Comparison of ENCODE assay signal across 8 cellular contexts in genomic region chr4:109433281-109434006, GRCh38. TPM values are rescaled to one million over a fixed set of nuclear protein-coding genes. Genes with fewer than 3 reads are reported as not detected.
DNase-seq lines count a peak whose midpoint lies in the region; ATAC-seq and TF ChIP-seq lines count a peak whose summit lies in the region.

Gene SEC24B (plus strand): TSS chr4:109433815. CDS start chr4:109433870, 55 bp downstream.

- peak within 1 kb of the TSS; percentile 86 for H3K4me3 Mint-ChIP-seq in activated T-cell treated with anti-CD3 and anti-CD28 coated beads, Interleukin-2, amount 50 U/mL, for 4 hours
- H3K4me3 Mint-ChIP-seq in naive B cell: peak within 1 kb of the TSS; percentile 73 to 95 (median 92)
- H3K4me3 Mint-ChIP-seq in stimulated activated naive B cell treated with anti-CD40 and anti-IgM and Interleukin-4, amounts not matched to agents 10 μg/mL and 1 μg/mL and 100 μg/mL, for 72 hours: peak within 1 kb of the TSS; percentile 81 to 83

- no peaks in the 10 kb centered on the region for H3K9me3 Mint-ChIP-seq in activated T-cell treated with anti-CD3 and anti-CD28 coated beads, Interleukin-2, amount 50 U/mL, for 4 hours
- no peaks in the 10 kb centered on the region for H3K9me3 Mint-ChIP-seq in naive B cell
- no peaks in the 10 kb centered on the region for H3K9me3 Mint-ChIP-seq in stimulated activated naive B cell treated with anti-CD40 and anti-IgM and Interleukin-4, amounts not matched to agents 10 μg/mL and 1 μg/mL and 100 μg/mL, for 72 hours

- H3K36me3 ChIP-seq in HUES64 (ENCODE audit: insufficient read depth, low read length) (no peaks in the 10 kb centered on the region; the same call in none of the 2 replicates), Panc1 (ENCODE audit: control insufficient read depth, insufficient read depth, low read length) (no peaks in the 10 kb centered on the region), esophagus squamous epithelium (peaks cover 0 to 11% (median 0%) of the 10 kb centered on the region in 3 donors)

- WGBS in HUES64: under 1% methylated on average over 87 of the region's 87 CpGs
- 0% methylated on average over 10 to 14 of the region's 87 CpGs for WGBS in esophagus squamous epithelium, 2 donors

- peaks cover 6% of the 10 kb centered on the region for H3K36me3 Mint-ChIP-seq in activated T-cell treated with anti-CD3 and anti-CD28 coated beads, Interleukin-2, amount 50 U/mL, for 4 hours (ENCODE audit: insufficient read depth)
- H3K36me3 Mint-ChIP-seq in naive B cell: no peaks in the 10 kb centered on the region
- peaks cover 0 to 2% of the 10 kb centered on the region in 2 donors for H3K36me3 Mint-ChIP-seq in stimulated activated naive B cell treated with anti-CD40 and anti-IgM and Interleukin-4, amounts not matched to agents 10 μg/mL and 1 μg/mL and 100 μg/mL, for 72 hours

- intact Hi-C loops in Panc1 (cut with micrococcal nuclease; ENCODE audit: unreplicated experiment): no loop called here
- intact Hi-C loops in esophagus squamous epithelium (cut with DNase I): loop anchor here (10.0 kb wide), 2 partner anchors 131 to 291 kb away; partner anchors contain the start of gene MCUB

- H3K27ac ChIP-seq in HUES64 (ENCODE audit: low read depth, low read length) (peak within 1 kb of the TSS; percentile 72), Panc1 (ENCODE audit: low read length) (peak within 1 kb of the TSS; percentile 84), esophagus squamous epithelium (peak within 1 kb of the TSS; percentile 92 to 97 (median 96))

- peak within 1 kb of the TSS; percentile 85 to 96 (median 94) for H3K27ac Mint-ChIP-seq in naive B cell
- H3K27ac Mint-ChIP-seq in stimulated activated naive B cell treated with anti-CD40 and anti-IgM and Interleukin-4, amounts not matched to agents 10 μg/mL and 1 μg/mL and 100 μg/mL, for 72 hours: peak within 1 kb of the TSS; percentile 90

- no TSS peak for BruUV-seq in Panc1 (replicated peaks; lab: Mats Ljungman, UMichigan)

- H3K27me3 Mint-ChIP-seq in activated T-cell treated with anti-CD3 and anti-CD28 coated beads, Interleukin-2, amount 50 U/mL, for 4 hours (ENCODE audit: low read depth): no peaks in the 10 kb centered on the region
- H3K27me3 Mint-ChIP-seq in naive B cell: no peaks in the 10 kb centered on the region
- H3K27me3 Mint-ChIP-seq in stimulated activated naive B cell treated with anti-CD40 and anti-IgM and Interleukin-4, amounts not matched to agents 10 μg/mL and 1 μg/mL and 100 μg/mL, for 72 hours: no peaks in the 10 kb centered on the region

- peaks cover 62% of the 10 kb centered on the region for H3K4me1 Mint-ChIP-seq in activated T-cell treated with anti-CD3 and anti-CD28 coated beads, Interleukin-2, amount 50 U/mL, for 4 hours (ENCODE audit: low read depth)
- H3K4me1 Mint-ChIP-seq in naive B cell: peaks cover 29 to 49% (median 37%) of the 10 kb centered on the region in 3 donors
- peaks cover 23 to 45% of the 10 kb centered on the region in 2 donors for H3K4me1 Mint-ChIP-seq in stimulated activated naive B cell treated with anti-CD40 and anti-IgM and Interleukin-4, amounts not matched to agents 10 μg/mL and 1 μg/mL and 100 μg/mL, for 72 hours

- TF ChIP-seq POLR2A in esophagus squamous epithelium (IDR thresholded peaks at IDR 0.05): peak in 2 of 4 donors; percentile 71 to 85

- TF ChIP-seq CTCF in Panc1 (IDR thresholded peaks at IDR 0.05) (peak; percentile 93), esophagus squamous epithelium (IDR thresholded peaks at IDR 0.05) (peak; percentile 71 to 98 (median 96))

- no peaks in the 10 kb centered on the region for H3K9me3 ChIP-seq in HUES64 (ENCODE audit: insufficient read depth, low read depth, low read length)
- H3K9me3 ChIP-seq in Panc1 (ENCODE audit: control insufficient read depth, insufficient read depth, low read depth, low read length): no peaks in the 10 kb centered on the region
- no peaks in the 10 kb centered on the region for H3K9me3 ChIP-seq in esophagus squamous epithelium

- H3K9ac ChIP-seq in HUES64 (ENCODE audit: low read depth, low read length): peak within 1 kb of the TSS; percentile 94

- CTCF ChIA-PET in Panc1 (lab: Charles Lee): interaction anchor here (0.6 kb wide), 1 partner anchor 262 kb away, joined by 3 read pairs; no protein-coding TSS in a partner anchor

- no peaks in the 10 kb centered on the region for H3K27me3 ChIP-seq in HUES64 (ENCODE audit: insufficient read depth, low read length)
- H3K27me3 ChIP-seq in Panc1 (ENCODE audit: control insufficient read depth, insufficient read depth, low read length): no peaks in the 10 kb centered on the region
- H3K27me3 ChIP-seq in esophagus squamous epithelium: no peaks in the 10 kb centered on the region

- ATAC-seq in GM21447 (IDR thresholded peaks at IDR 0.05; ENCODE audit: unreplicated experiment) (peak; percentile 92), Panc1 (peak; percentile 98), naive B cell (ENCODE audit: low read depth in 2 of 2) (peak; percentile 89)
- peak; percentile 89 to 90 for ATAC-seq in activated T-cell treated with anti-CD3 and anti-CD28 coated beads, Interleukin-2, amount 50 U/mL, for 4 hours
- ATAC-seq in stimulated activated naive B cell treated with anti-CD40 and anti-IgM and Interleukin-4, amounts not matched to agents 10 μg/mL and 1 μg/mL and 100 μg/mL, for 72 hours (replicated peaks): peak; percentile 90 to 91

- POLR2A ChIA-PET in Panc1 (lab: Charles Lee): no interaction called here

- peak; percentile 41 for DNase-seq in DMS114 treated with DMSO at 0.1 percent for 48 hours (lab: John Stamatoyannopoulos, UW; ENCODE audit: unreplicated experiment)
- DNase-seq in Panc1 (ENCODE audit: low read depth, low spot score): peak; percentile 13
- DNase-seq in activated T-cell treated with anti-CD3 and anti-CD28 coated beads, Interleukin-2, amount 50 U/mL, for 4 hours: peak; percentile 87
- DNase-seq in esophagus squamous epithelium (lab: John Stamatoyannopoulos, UW): peak; percentile 49
- DNase-seq in naive B cell: peak; percentile 94
- DNase-seq in stimulated activated naive B cell treated with anti-CD40 and anti-IgM and Interleukin-4, amounts not matched to agents 10 μg/mL and 1 μg/mL and 100 μg/mL, for 72 hours: peak; percentile 86

- in situ Hi-C loops in Panc1 (cut with HindIII; ENCODE audit: low pct_unique_long_range_greater_than_20kb, low sequenced_read_pairs): no loop called here

- H3K4me1 ChIP-seq in HUES64 (ENCODE audit: insufficient read depth, low read length) (peaks cover 32% of the 10 kb centered on the region), Panc1 (ENCODE audit: control insufficient read depth, insufficient read depth, low read length) (peaks cover 8% of the 10 kb centered on the region), esophagus squamous epithelium (peaks cover 24 to 55% (median 32%) of the 10 kb centered on the region in 3 donors)

- H3K4me3 ChIP-seq in HUES64 (ENCODE audit: low read length) (peak within 1 kb of the TSS; percentile 66), Panc1 (ENCODE audit: low read depth in 2 of 2, low read length in 2 of 2) (peak within 1 kb of the TSS; percentile 72 to 78), esophagus squamous epithelium (peak within 1 kb of the TSS; percentile 85 to 93 (median 86))

RNA-seq across cellular contexts. Expression of gene SEC24B, which starts in this region (rescaled TPM):
- polyA plus RNA-seq in HUES64 (2013, experiment 1 of 2): 18.9 TPM
- 20.6 TPM for polyA plus RNA-seq in HUES64 (2013, experiment 2 of 2)
- 17.6 TPM for total RNA-seq in Panc1 (2021; ENCODE audit: unreplicated experiment)
- polyA plus RNA-seq in Panc1 (2012; ENCODE audit: insufficient read length): 8.5 TPM
- total RNA-seq in activated T-cell treated with anti-CD3 and anti-CD28 coated beads, Interleukin-2, amount 50 U/mL, for 4 hours: 10 to 100 TPM; 26.3 to 28.7 (median 26.5) TPM
- total RNA-seq in esophagus squamous epithelium: 10 to 100 TPM; 20.4 to 38.5 (median 29.1) TPM
- 10 to 100 TPM; 15.0 to 36.2 (median 17.7) TPM for polyA plus RNA-seq in naive B cell (ENCODE audit: low read depth in 6 of 6)

Comparison
In these comparisons a context has a peak if more than half of its experiments do, and no peak if none do; other contexts are left out.
1. Peak in every context shown above with its lines: DNase-seq, ATAC-seq, H3K4me3 ChIP-seq and H3K27ac ChIP-seq.
2. DNase-seq: peak in every context shown above with its lines; median percentile 94 in naive B cell; 87 in activated T-cell treated with anti-CD3 and anti-CD28 coated beads, Interleukin-2, amount 50 U/mL, for 4 hours; 86 in stimulated activated naive B cell treated with anti-CD40 and anti-IgM and Interleukin-4, amounts not matched to agents 10 μg/mL and 1 μg/mL and 100 μg/mL, for 72 hours; 49 in esophagus squamous epithelium; 41 in DMS114 treated with DMSO at 0.1 percent for 48 hours; 13 in Panc1.